Comparison of ENCODE assay signal across 8 cellular contexts in the genomic region with DNA sequence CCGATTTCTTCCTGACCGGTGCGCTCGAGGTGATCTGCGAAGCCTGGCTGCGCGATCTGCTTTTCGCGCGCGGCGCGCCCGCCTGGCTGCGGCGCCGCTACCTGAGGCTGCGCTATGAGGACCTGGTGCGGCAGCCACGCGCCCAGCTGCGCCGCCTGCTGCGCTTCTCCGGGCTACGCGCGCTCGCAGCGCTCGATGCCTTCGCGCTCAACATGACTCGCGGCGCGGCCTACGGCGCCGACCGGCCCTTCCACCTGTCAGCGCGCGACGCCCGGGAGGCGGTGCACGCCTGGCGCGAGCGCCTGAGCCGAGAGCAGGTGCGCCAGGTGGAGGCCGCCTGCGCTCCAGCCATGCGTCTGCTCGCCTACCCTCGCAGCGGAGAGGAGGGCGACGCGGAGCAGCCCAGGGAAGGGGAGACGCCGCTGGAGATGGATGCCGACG. TPM values are rescaled to one million over a fixed set of nuclear protein-coding genes. Genes with fewer than 3 reads are reported as not detected.
DNase-seq lines count a peak whose midpoint lies in the region; ATAC-seq and TF ChIP-seq lines count a peak whose summit lies in the region.

No MANE protein-coding gene starts in this region.

- no peak overlapping the region for H3K27ac Mint-ChIP-seq in T-cell

- H3K36me3 ChIP-seq in lung (ENCODE audit: control insufficient read depth in 2 of 2, insufficient read depth in 2 of 2, low read length in 2 of 2) (no peaks in the 10 kb centered on the region), thyroid gland (no peaks in the 10 kb centered on the region)

- H3K4me1 Mint-ChIP-seq in T-cell: peaks cover 33 to 53% (median 47%) of the 10 kb centered on the region in 3 donors

- CTCF ChIA-PET in T-cell (lab: Charles Lee): interaction anchor here in 1 of 2 donors (1.2 kb wide), 1 partner anchor 16 kb away, joined by 3 read pairs; no protein-coding TSS in a partner anchor

- DNase-seq in DMS53 (lab: John Stamatoyannopoulos, UW): peak; percentile 88
- DNase-seq in T-cell: peak in 29 of 34 experiments; percentile 4 to 46 (median 26)
- peak; percentile 27 for DNase-seq in choroid plexus epithelial cell (ENCODE audit: low read depth)
- no peak for DNase-seq in lung (ENCODE audit: low spot score)
- DNase-seq in thyroid gland: peak; percentile 32 to 35
- DNase-seq in cerebellar cortex (ENCODE audit: low spot score): no peak

- H3K9me3 ChIP-seq in lung (ENCODE audit: control insufficient read depth in 2 of 2, insufficient read depth in 1 of 2, low read length in 1 of 2) (peaks cover 0 to 13% of the 10 kb centered on the region in 2 donors), thyroid gland (no peaks in the 10 kb centered on the region)

- TF ChIP-seq CTCF in choroid plexus epithelial cell (conservative IDR thresholded peaks at IDR 0.05; ENCODE audit: low read depth, low read length) (no peak), lung (IDR thresholded peaks at IDR 0.05; ENCODE audit: control extremely low read depth, extremely low read depth) (no peak), thyroid gland (IDR thresholded peaks at IDR 0.05) (no peak)

- H3K27ac ChIP-seq in lung (ENCODE audit: low read depth in 1 of 2, low read length in 1 of 2): peak overlapping the region in 1 of 2 donors; percentile 89
- H3K27ac ChIP-seq in thyroid gland: peak overlapping the region in 1 of 3 donors; percentile 10

- H3K27me3 ChIP-seq in lung (ENCODE audit: control insufficient read depth, insufficient read depth) (no peaks in the 10 kb centered on the region), thyroid gland (no peaks in the 10 kb centered on the region)

- 0 to 39% methylated on average over 14 to 66 of the region's 66 CpGs for WGBS in lung, 2 donors
- 13% methylated on average over 3 of the region's 66 CpGs; no CpG with 5 or more reads in 1 of the 2 donors for WGBS in thyroid gland, 2 donors

- H3K4me3 Mint-ChIP-seq in T-cell: peak overlapping the region; percentile 52 to 79 (median 65)

- no peak for TF ChIP-seq POLR2A in thyroid gland (IDR thresholded peaks at IDR 0.05)

- ATAC-seq in HG02759 (IDR thresholded peaks at IDR 0.05; ENCODE audit: unreplicated experiment): peak; percentile 20
- peak; percentile 31 to 45 (median 38) for ATAC-seq in T-cell (replicated peaks in 1 of 4)
- no peak for ATAC-seq in lung (ENCODE audit: insufficient read depth, low FRiP score)
- ATAC-seq in HG02840 (IDR thresholded peaks at IDR 0.05; ENCODE audit: low FRiP score, unreplicated experiment): no peak

- peaks cover 8% of the 10 kb centered on the region for H3K36me3 Mint-ChIP-seq in T-cell

- no peaks in the 10 kb centered on the region for H3K9me3 Mint-ChIP-seq in T-cell

- intact Hi-C loops in thyroid gland (cut with DNase I): no loop called here

- peak overlapping the region; percentile 63 for H3K4me3 ChIP-seq in choroid plexus epithelial cell (ENCODE audit: low read depth, low read length)
- H3K4me3 ChIP-seq in lung: peak overlapping the region; percentile 25
- peak overlapping the region in 1 of 3 donors; percentile 44 for H3K4me3 ChIP-seq in thyroid gland (replicated peaks in 1 of 3)

- POLR2A ChIA-PET in T-cell (lab: Charles Lee): no interaction called here

- peaks cover 2 to 5% of the 10 kb centered on the region in 2 donors for H3K4me1 ChIP-seq in lung (ENCODE audit: control insufficient read depth in 2 of 2, insufficient read depth in 2 of 2, low read length in 2 of 2)
- peaks cover 0 to 5% of the 10 kb centered on the region in 2 donors for H3K4me1 ChIP-seq in thyroid gland

- H3K27me3 Mint-ChIP-seq in T-cell: peaks cover 0 to 5% of the 10 kb centered on the region in 2 donors

RNA-seq across cellular contexts. Expression of a gene that starts 1.4 kb away (rescaled TPM):
- total RNA-seq in T-cell: 1 to 10 TPM; 3.3 to 8.0 (median 6.4) TPM
- 1 to 10 TPM; 8.3 to 8.5 TPM for total RNA-seq in lung
- 1 to 10 TPM; 2.0 to 7.4 TPM for polyA plus RNA-seq in lung
- total RNA-seq in thyroid gland: 10 to 100 TPM in 3 of 4 donors, 1 to 10 TPM in 1; 9.0 to 28.5 (median 20.4) TPM

RNA-seq across cellular contexts. Expression of a gene that starts 29.7 kb away (rescaled TPM):
- total RNA-seq in T-cell (1 to 10 TPM; 3.2 to 5.5 (median 4.6) TPM), lung (10 to 100 TPM in 1 of 2 donors, 1 to 10 TPM in 1; 4.2 to 11.3 TPM), thyroid gland (1 to 10 TPM; 2.9 to 9.3 (median 6.6) TPM)
- polyA plus RNA-seq in lung: 1 to 10 TPM; 1.2 to 1.6 TPM

Comparison
In these comparisons a context has a peak if more than half of its experiments do, and no peak if none do; other contexts are left out.
1. DNase-seq: peak in DMS53 (single experiment), T-cell (29 of 34), choroid plexus epithelial cell (single experiment) and thyroid gland (2 of 2); none in lung (single experiment) and cerebellar cortex (single experiment).
2. ATAC-seq: peak in HG02759 (single experiment) and T-cell (4 of 4); none in lung (single experiment) and HG02840 (single experiment).